ENCODE assay signal across 10 cellular contexts in genomic region chrX:137565318-137565904, GRCh38. TPM values are rescaled to one million over a fixed set of nuclear protein-coding genes. Genes with fewer than 3 reads are reported as not detected.
DNase-seq lines count a peak whose midpoint lies in the region; ATAC-seq, FAIRE-seq and TF ChIP-seq lines count a peak whose summit lies in the region.
"Had no signal": no experiment of that assay in that cellular context is flagged by ENCODE, and none has a peak within 500 bp of the region (broad histone marks: within the 10 kb centered on the region; RNA-seq: fewer than 3 reads in every experiment).

No MANE protein-coding gene starts in this region.

- in situ Hi-C loops in HepG2 (cut with HindIII; ENCODE audit: extremely low pct_ligation_motif_present, low pct_unique_long_range_greater_than_20kb): no loop called here

- no peaks in the 10 kb centered on the region for H4K20me1 ChIP-seq in HepG2 (ENCODE audit: insufficient read depth, low read length)

- H3K4me3 Mint-ChIP-seq in endodermal cell: peak overlapping the region; percentile 98
- H3K4me3 Mint-ChIP-seq in naive thymus-derived CD4-positive, alpha-beta T cell: peak overlapping the region in 9 of 10 donors; percentile 33 to 82 (median 60)
- H3K4me3 Mint-ChIP-seq in stimulated activated effector memory CD8-positive, alpha-beta T cell treated with anti-CD3 and anti-CD28 coated beads, Interleukin-12 subunit alpha, Interleukin-12 subunit beta, amount 100 ng/mL, for 72 hours: no peak overlapping the region

- no peak overlapping the region for H3K27ac ChIP-seq in liver (ENCODE audit: low read depth in 1 of 2, low read length in 2 of 2)
- no peak overlapping the region for H3K27ac ChIP-seq in HepG2 (ENCODE audit: extremely low read length, insufficient read depth, low read length)
- peak overlapping the region; percentile 49 for H3K27ac ChIP-seq in endodermal cell (ENCODE audit: low read depth, low read length)
- H3K27ac ChIP-seq in naive thymus-derived CD4-positive, alpha-beta T cell (ENCODE audit: low read depth, low read length): no peak overlapping the region
- H3K27ac ChIP-seq in vagina: no peak overlapping the region

- FAIRE-seq in HepG2 (lab: Jason Lieb, UNC): no peak

- H3K27me3 ChIP-seq in liver (ENCODE audit: control insufficient read depth in 4 of 4, insufficient read depth in 4 of 4, low read length in 3 of 4): peaks cover 0 to 11% (median under 1%) of the 10 kb centered on the region in 4 donors
- H3K27me3 ChIP-seq in HepG2 (ENCODE audit: control insufficient read depth in 1 of 2, insufficient read depth in 2 of 2, low read length in 2 of 2): no peaks in the 10 kb centered on the region
- no peaks in the 10 kb centered on the region for H3K27me3 ChIP-seq in endodermal cell (ENCODE audit: control insufficient read depth, insufficient read depth, low read length, poor library complexity, severe bottlenecking)
- H3K27me3 ChIP-seq in naive thymus-derived CD4-positive, alpha-beta T cell (ENCODE audit: control insufficient read depth in 2 of 2, insufficient read depth in 2 of 2, low read length in 2 of 2): peaks cover 0 to 13% of the 10 kb centered on the region in 2 donors
- peaks cover 9% of the 10 kb centered on the region for H3K27me3 ChIP-seq in vagina

- TF ChIP-seq RAD21 in liver (IDR thresholded peaks at IDR 0.05) (no peak), HepG2 (CRISPR knock-in tag; IDR thresholded peaks at IDR 0.05) (no peak)

- ATAC-seq in HepG2: no peak
- no peak for ATAC-seq in naive thymus-derived CD4-positive, alpha-beta T cell
- ATAC-seq in GM21723 (IDR thresholded peaks at IDR 0.05; ENCODE audit: unreplicated experiment): no peak
- ATAC-seq in stimulated activated effector memory CD8-positive, alpha-beta T cell treated with anti-CD3 and anti-CD28 coated beads, Interleukin-12 subunit alpha, Interleukin-12 subunit beta, amount 100 ng/mL, for 72 hours: no peak

- 6% methylated on average over 51 of the region's 54 CpGs for WGBS in liver
- 69% methylated on average over 16 of the region's 54 CpGs for WGBS in HepG2 (ENCODE audit: low lambda C conversion rate)
- WGBS in endodermal cell (ENCODE audit: insufficient coverage in 1 of 2, insufficient read length in 1 of 2), 2 experiments: 0% methylated on average over 6 to 54 of the region's 54 CpGs

- no peak for TF ChIP-seq EP300 in HepG2 (IDR thresholded peaks at IDR 0.05; ENCODE audit: low read depth in 2 of 2, low read length in 2 of 2)
- TF ChIP-seq EP300 in HepG2 (CRISPR knock-in tag; IDR thresholded peaks at IDR 0.05; ENCODE audit: borderline replicate concordance): no peak

- H3K4me1 ChIP-seq in liver (ENCODE audit: control insufficient read depth in 4 of 4, insufficient read depth in 4 of 4, low read length in 3 of 4) (peaks cover 0 to 21% (median 8%) of the 10 kb centered on the region in 4 donors), HepG2 (ENCODE audit: insufficient read depth, low read length) (no peaks in the 10 kb centered on the region), endodermal cell (ENCODE audit: control insufficient read depth, insufficient read depth, low read length) (no peaks in the 10 kb centered on the region), vagina (peaks cover 20% of the 10 kb centered on the region)
- H3K4me1 ChIP-seq in naive thymus-derived CD4-positive, alpha-beta T cell (ENCODE audit: control insufficient read depth in 2 of 2, insufficient read depth in 2 of 2, low read length in 2 of 2): peaks cover 0 to 4% of the 10 kb centered on the region in 2 donors

- H3K27me3 Mint-ChIP-seq in endodermal cell (ENCODE audit: insufficient read depth): no peaks in the 10 kb centered on the region
- H3K27me3 Mint-ChIP-seq in naive thymus-derived CD4-positive, alpha-beta T cell: peaks cover 43 to 78% (median 54%) of the 10 kb centered on the region in 5 donors

- H3K9me3 ChIP-seq in liver (ENCODE audit: control insufficient read depth in 4 of 4, low read length in 3 of 4) (no peaks in the 10 kb centered on the region), HepG2 (ENCODE audit: low read length) (no peaks in the 10 kb centered on the region), endodermal cell (ENCODE audit: control insufficient read depth, low read length) (no peaks in the 10 kb centered on the region), vagina (no peaks in the 10 kb centered on the region)
- H3K9me3 ChIP-seq in naive thymus-derived CD4-positive, alpha-beta T cell (ENCODE audit: control insufficient read depth in 2 of 3, low read length in 3 of 3): no peaks in the 10 kb centered on the region

- H2AFZ ChIP-seq in HepG2 (ENCODE audit: low read length): no peak overlapping the region

- no peak for TF ChIP-seq POLR2A in HepG2 (IDR thresholded peaks at IDR 0.05; ENCODE audit: insufficient read depth in 1 of 2, low read depth in 2 of 2, low read length in 2 of 2)
- no peak for TF ChIP-seq POLR2A in vagina (IDR thresholded peaks at IDR 0.05)

- DNase-seq in HepG2 (ENCODE audit: low spot score): no peak
- DNase-seq in endodermal cell: peak; percentile 58
- DNase-seq in naive thymus-derived CD4-positive, alpha-beta T cell: no peak
- no peak for DNase-seq in vagina (ENCODE audit: extremely low spot score in 2 of 2)
- no peak for DNase-seq in mesenteric fat pad (ENCODE audit: low spot score)
- no peak for DNase-seq in stimulated activated effector memory CD8-positive, alpha-beta T cell treated with anti-CD3 and anti-CD28 coated beads, Interleukin-12 subunit alpha, Interleukin-12 subunit beta, amount 100 ng/mL, for 72 hours (ENCODE audit: low spot score in 2 of 2)
- DNase-seq: effector CD4-positive, alpha-beta T cell; T-helper 9 cell had no signal

- H3K27ac Mint-ChIP-seq in endodermal cell: peak overlapping the region; percentile 84
- peak overlapping the region in 1 of 9 donors; percentile 82 for H3K27ac Mint-ChIP-seq in naive thymus-derived CD4-positive, alpha-beta T cell
- H3K27ac Mint-ChIP-seq in stimulated activated effector memory CD8-positive, alpha-beta T cell treated with anti-CD3 and anti-CD28 coated beads, Interleukin-12 subunit alpha, Interleukin-12 subunit beta, amount 100 ng/mL, for 72 hours: no peak overlapping the region

- BruUV-seq in HepG2 (replicated peaks; lab: Mats Ljungman, UMichigan): no TSS peak

- peaks cover 8% of the 10 kb centered on the region for H3K4me1 Mint-ChIP-seq in endodermal cell
- peaks cover 6 to 27% (median 16%) of the 10 kb centered on the region in 7 donors for H3K4me1 Mint-ChIP-seq in naive thymus-derived CD4-positive, alpha-beta T cell
- peaks cover 7% of the 10 kb centered on the region for H3K4me1 Mint-ChIP-seq in stimulated activated effector memory CD8-positive, alpha-beta T cell treated with anti-CD3 and anti-CD28 coated beads, Interleukin-12 subunit alpha, Interleukin-12 subunit beta, amount 100 ng/mL, for 72 hours

- intact Hi-C loops in HepG2 (cut with micrococcal nuclease; ENCODE audit: unreplicated experiment) (no loop called here), vagina (cut with DNase I) (no loop called here)
- intact Hi-C loops in naive thymus-derived CD4-positive, alpha-beta T cell (cut with micrococcal nuclease): no loop called here

- no peak overlapping the region for H3K4me2 ChIP-seq in HepG2 (ENCODE audit: low read depth, low read length)

- peaks cover 28% of the 10 kb centered on the region for H3K36me3 Mint-ChIP-seq in endodermal cell (ENCODE audit: low read depth)
- peaks cover 0 to 4% (median 0%) of the 10 kb centered on the region in 5 donors for H3K36me3 Mint-ChIP-seq in naive thymus-derived CD4-positive, alpha-beta T cell
- peaks cover 8% of the 10 kb centered on the region for H3K36me3 Mint-ChIP-seq in stimulated activated effector memory CD8-positive, alpha-beta T cell treated with anti-CD3 and anti-CD28 coated beads, Interleukin-12 subunit alpha, Interleukin-12 subunit beta, amount 100 ng/mL, for 72 hours

- no peaks in the 10 kb centered on the region for H3K36me3 ChIP-seq in liver (ENCODE audit: control insufficient read depth in 4 of 4, insufficient read depth in 3 of 4, low read depth in 1 of 4, low read length in 3 of 4)
- H3K36me3 ChIP-seq in HepG2 (replicated peaks in 1 of 2; ENCODE audit: control insufficient read depth in 1 of 2, insufficient read depth in 2 of 2, low read length in 2 of 2): no peaks in the 10 kb centered on the region
- H3K36me3 ChIP-seq in endodermal cell (ENCODE audit: control insufficient read depth, insufficient read depth, low read length): peaks cover 27% of the 10 kb centered on the region
- no peaks in the 10 kb centered on the region for H3K36me3 ChIP-seq in naive thymus-derived CD4-positive, alpha-beta T cell (ENCODE audit: control insufficient read depth in 2 of 3, insufficient read depth in 3 of 3, low read length in 3 of 3)
- no peaks in the 10 kb centered on the region for H3K36me3 ChIP-seq in vagina

- H3K4me3 ChIP-seq in liver (ENCODE audit: low read depth in 1 of 3, low read length in 3 of 3): peak overlapping the region in 2 of 3 donors; percentile 47 to 58
- H3K4me3 ChIP-seq in HepG2 (replicated peaks in 1 of 3; ENCODE audit: insufficient read depth in 1 of 3, low read depth in 2 of 3, low read length in 3 of 3): no peak overlapping the region
- H3K4me3 ChIP-seq in endodermal cell (ENCODE audit: low read length): peak overlapping the region; percentile 89
- no peak overlapping the region for H3K4me3 ChIP-seq in naive thymus-derived CD4-positive, alpha-beta T cell (ENCODE audit: low read length)
- peak overlapping the region; percentile 52 to 56 for H3K4me3 ChIP-seq in vagina

- H3K79me2 ChIP-seq in HepG2 (ENCODE audit: insufficient read depth, low read length): no peaks in the 10 kb centered on the region

- H3K9ac ChIP-seq in liver (ENCODE audit: low read depth in 1 of 2, low read length in 2 of 2): no peak overlapping the region
- H3K9ac ChIP-seq in HepG2 (ENCODE audit: insufficient read depth, low read depth, low read length): no peak overlapping the region
- H3K9ac ChIP-seq in endodermal cell (ENCODE audit: extremely low read depth, low read length, poor library complexity, severe bottlenecking): peak overlapping the region; percentile 34

- CTCF ChIA-PET in HepG2 (lab: Yijun Ruan, JAX; ENCODE audit: low intra/inter-chr PET ratio, low total read pairs): no interaction called here
- CTCF ChIA-PET in naive thymus-derived CD4-positive, alpha-beta T cell (lab: Charles Lee): no interaction called here

- POLR2A ChIA-PET in HepG2 (lab: Yijun Ruan, JAX): no interaction called here
- POLR2A ChIA-PET in naive thymus-derived CD4-positive, alpha-beta T cell (lab: Charles Lee): no interaction called here

- TF ChIP-seq CTCF in liver (IDR thresholded peaks at IDR 0.05; ENCODE audit: low read depth, low read length, missing input control): no peak
- TF ChIP-seq CTCF in HepG2 (CRISPR knock-in tag; IDR thresholded peaks at IDR 0.05): no peak
- TF ChIP-seq CTCF in endodermal cell (conservative IDR thresholded peaks at IDR 0.05): no peak
- no peak for TF ChIP-seq CTCF in vagina (IDR thresholded peaks at IDR 0.05)

- H3K9me3 Mint-ChIP-seq in endodermal cell: peaks cover 55% of the 10 kb centered on the region
- H3K9me3 Mint-ChIP-seq in naive thymus-derived CD4-positive, alpha-beta T cell: peaks cover 0 to 20% (median 4%) of the 10 kb centered on the region in 11 donors
- no peaks in the 10 kb centered on the region for H3K9me3 Mint-ChIP-seq in stimulated activated effector memory CD8-positive, alpha-beta T cell treated with anti-CD3 and anti-CD28 coated beads, Interleukin-12 subunit alpha, Interleukin-12 subunit beta, amount 100 ng/mL, for 72 hours

RNA-seq across cellular contexts. Expression of gene ZIC3, which starts 0.5 kb away (rescaled TPM):
- total RNA-seq in liver (not detected), HepG2 (2016; rRNA removed; fragmentation: Illumina TruSeq; extraction: Trizol) (not detected in 2 replicates), endodermal cell (100 to 1,000 TPM; 129 to 130 TPM), vagina (not detected), mesenteric fat pad (not detected)
- polyA plus RNA-seq in liver (not detected), HepG2 (2011; rRNA removed) (not detected in 2 replicates)
- not detected in 2 replicates for total RNA-seq in HepG2 (2016; cell fraction: cytosol; rRNA removed; fragmentation: Illumina TruSeq; extraction: Trizol; ENCODE audit: low read depth)
- not detected in 2 replicates for total RNA-seq in HepG2 (2016; cell fraction: insoluble cytoplasmic fraction; rRNA removed; fragmentation: Illumina TruSeq; extraction: Trizol)
- not detected in 2 replicates for total RNA-seq in HepG2 (2016; cell fraction: membrane; rRNA removed; fragmentation: Illumina TruSeq; extraction: Trizol)
- not detected in 2 replicates for total RNA-seq in HepG2 (2016; cell fraction: nucleus; rRNA removed; fragmentation: Illumina TruSeq; extraction: Trizol)
- polyA plus RNA-seq in HepG2 (2011; cell fraction: cytosol; rRNA removed): not detected in 2 replicates
- polyA plus RNA-seq in HepG2 (2011; cell fraction: nucleus; rRNA removed): not detected in 2 replicates
- polyA plus RNA-seq in HepG2 (2012): not detected in 2 replicates
- polyA plus RNA-seq in HepG2 (2016; cell fraction: cytosol; fragmentation: Illumina TruSeq; extraction: Trizol; ENCODE audit: low read depth): not detected in 2 replicates
- not detected in 2 replicates for polyA plus RNA-seq in HepG2 (2016; cell fraction: insoluble cytoplasmic fraction; fragmentation: Illumina TruSeq; extraction: Trizol; ENCODE audit: low read depth)
- polyA plus RNA-seq in HepG2 (2016; cell fraction: membrane; fragmentation: Illumina TruSeq; extraction: Trizol; ENCODE audit: low read depth): not detected in 2 replicates
- not detected in 2 replicates for polyA plus RNA-seq in HepG2 (2016; cell fraction: nucleus; fragmentation: Illumina TruSeq; extraction: Trizol; ENCODE audit: insufficient read depth, low read depth)
- polyA minus RNA-seq in HepG2 (2011; rRNA and poly(A)+ RNA removed; ENCODE audit: low replicate concordance): not detected in 2 replicates
- polyA minus RNA-seq in HepG2 (2011; cell fraction: cytosol; rRNA and poly(A)+ RNA removed): not detected in 2 replicates
- not detected in 2 replicates for polyA minus RNA-seq in HepG2 (2011; cell fraction: nucleus; rRNA and poly(A)+ RNA removed)
- polyA plus RNA-seq in endodermal cell (2013, experiment 1 of 2): 135 TPM
- polyA plus RNA-seq in endodermal cell (2013, experiment 2 of 2): 126 TPM
- total RNA-seq in naive thymus-derived CD4-positive, alpha-beta T cell: not detected
- polyA plus RNA-seq in naive thymus-derived CD4-positive, alpha-beta T cell: not detected

Comparison
In these comparisons a context has a peak if more than half of its experiments do, and no peak if none do; other contexts are left out.
1. H3K4me3 ChIP-seq: peak in liver (2 of 3), endodermal cell (single experiment) and vagina (2 of 2); none in HepG2 (0 of 3) and naive thymus-derived CD4-positive, alpha-beta T cell (single experiment).
2. RNA of gene ZIC3, which starts 0.5 kb away (total RNA-seq): 129 to 130 TPM in endodermal cell; not detected in liver, not detected in HepG2, not detected in naive thymus-derived CD4-positive, alpha-beta T cell, not detected in vagina (single experiment) and not detected in mesenteric fat pad (single experiment); every median in the first group is over 100 times any median in the second.